Comparison of ENCODE assay signal across 22 cellular contexts in genomic region chr13:96785986-96786385, GRCh38.
DNase-seq lines count a peak whose midpoint lies in the region; ATAC-seq and TF ChIP-seq lines count a peak whose summit lies in the region.
"Had no signal": no experiment of that assay in that cellular context is flagged by ENCODE, and none has a peak within 500 bp of the region (broad histone marks: within the 10 kb centered on the region; RNA-seq: fewer than 3 reads in every experiment).

No MANE protein-coding gene starts in this region.

- H3K27me3 Mint-ChIP-seq in nephron progenitor cell (ENCODE audit: low read depth, poor library complexity): no peaks in the 10 kb centered on the region
- peaks cover 2% of the 10 kb centered on the region for H3K27me3 Mint-ChIP-seq in glutamatergic neuron (ENCODE audit: unreplicated experiment)
- H3K27me3 Mint-ChIP-seq in naive thymus-derived CD8-positive, alpha-beta T cell: no peaks in the 10 kb centered on the region
- H3K27me3 Mint-ChIP-seq: B cell; CD4-positive, alpha-beta T cell; CD8-positive, alpha-beta memory T cell had no signal

- H3K4me1 Mint-ChIP-seq in nephron progenitor cell (no peaks in the 10 kb centered on the region), glutamatergic neuron (ENCODE audit: low read depth, unreplicated experiment) (peaks cover 7% of the 10 kb centered on the region)
- no peaks in the 10 kb centered on the region for H3K4me1 Mint-ChIP-seq in naive thymus-derived CD8-positive, alpha-beta T cell
- H3K4me1 Mint-ChIP-seq: B cell; CD14-positive monocyte; CD8-positive, alpha-beta memory T cell; GM23338; H9 had no signal

- peak overlapping the region; percentile 6 for H3K27ac ChIP-seq in cingulate gyrus (ENCODE audit: low read depth, low read length)
- H3K27ac ChIP-seq: A549; BLaER1 treated with 17β-estradiol and CSF1 and Interleukin-3, amounts not matched to agents 10 nM and 100 nM had no signal

- no peak for ATAC-seq in naive thymus-derived CD8-positive, alpha-beta T cell
- no peak for ATAC-seq in GM19463 (IDR thresholded peaks at IDR 0.05; ENCODE audit: unreplicated experiment)
- ATAC-seq: A549, GM12878, GM23338, HCT116 had no signal

- POLR2A ChIA-PET in naive thymus-derived CD8-positive, alpha-beta T cell (lab: Charles Lee): no interaction called here

- no peaks in the 10 kb centered on the region for H3K36me3 ChIP-seq in BE2C
- H3K36me3 ChIP-seq: BLaER1 treated with 17β-estradiol and CSF1 and Interleukin-3, amounts not matched to agents 10 nM and 100 nM had no signal

- H3K4me3 Mint-ChIP-seq in nephron progenitor cell: no peak overlapping the region
- H3K4me3 Mint-ChIP-seq in glutamatergic neuron (ENCODE audit: unreplicated experiment): no peak overlapping the region
- no peak overlapping the region for H3K4me3 Mint-ChIP-seq in naive thymus-derived CD8-positive, alpha-beta T cell
- H3K4me3 Mint-ChIP-seq: B cell; CD14-positive monocyte; CD4-positive, alpha-beta T cell; CD8-positive, alpha-beta memory T cell; GM23338; H9 had no signal

- peak overlapping the region; percentile 4 for H3K27ac Mint-ChIP-seq in nephron progenitor cell
- H3K27ac Mint-ChIP-seq in glutamatergic neuron (ENCODE audit: unreplicated experiment): no peak overlapping the region
- no peak overlapping the region for H3K27ac Mint-ChIP-seq in naive thymus-derived CD8-positive, alpha-beta T cell
- H3K27ac Mint-ChIP-seq: B cell; CD14-positive monocyte; CD4-positive, alpha-beta T cell; CD8-positive, alpha-beta memory T cell; GM23338; H9 had no signal

- no peaks in the 10 kb centered on the region for H3K9me3 Mint-ChIP-seq in nephron progenitor cell
- H3K9me3 Mint-ChIP-seq in glutamatergic neuron (ENCODE audit: unreplicated experiment): no peaks in the 10 kb centered on the region
- peaks cover 0 to 16% (median 8%) of the 10 kb centered on the region in 9 donors for H3K9me3 Mint-ChIP-seq in naive thymus-derived CD8-positive, alpha-beta T cell
- H3K9me3 Mint-ChIP-seq: GM23338, H9 had no signal

- H3K4me3 ChIP-seq in BE2C (ENCODE audit: low read depth, low read length): no peak overlapping the region
- H3K4me3 ChIP-seq: A549; BLaER1 treated with 17β-estradiol and CSF1 and Interleukin-3, amounts not matched to agents 10 nM and 100 nM; GM12878; GM23338 had no signal

- no peaks in the 10 kb centered on the region for H3K27me3 ChIP-seq in BE2C
- H3K27me3 ChIP-seq: BLaER1 treated with 17β-estradiol and CSF1 and Interleukin-3, amounts not matched to agents 10 nM and 100 nM had no signal

- H3K4me1 ChIP-seq in BE2C: peaks cover 14% of the 10 kb centered on the region; the same call in 1 of the 2 replicates
- H3K4me1 ChIP-seq: A549; BLaER1 treated with 17β-estradiol and CSF1 and Interleukin-3, amounts not matched to agents 10 nM and 100 nM had no signal

- 0 out of 2 replicates have a peak, but pooled peaks cover 2% of the 10 kb centered on the region for H3K9me3 ChIP-seq in BE2C
- H3K9me3 ChIP-seq: A549 had no signal

- H3K36me3 Mint-ChIP-seq in nephron progenitor cell (ENCODE audit: low read depth): no peaks in the 10 kb centered on the region
- H3K36me3 Mint-ChIP-seq in glutamatergic neuron (ENCODE audit: unreplicated experiment): no peaks in the 10 kb centered on the region
- H3K36me3 Mint-ChIP-seq in naive thymus-derived CD8-positive, alpha-beta T cell: no peaks in the 10 kb centered on the region
- H3K36me3 Mint-ChIP-seq: CD14-positive monocyte; CD8-positive, alpha-beta memory T cell had no signal

- DNase-seq in BE2C (peak; percentile 24), nephron progenitor cell (no peak), putamen (ENCODE audit: low spot score) (peak; percentile 25), glutamatergic neuron (no peak)
- DNase-seq in naive thymus-derived CD8-positive, alpha-beta T cell: no peak
- DNase-seq: 8988T; CD4-positive, alpha-beta T cell; CD8-positive, alpha-beta memory T cell; DMS 273 treated with DMSO at 0.1 percent for 48 hours; DMS79; EL; GDM1; H9 had no signal

- TF ChIP-seq CTCF in BE2C (IDR thresholded peaks at IDR 0.05; ENCODE audit: low read depth, low read length) (no peak), nephron progenitor cell (IDR thresholded peaks at IDR 0.05) (no peak), glutamatergic neuron (IDR thresholded peaks at IDR 0.05; ENCODE audit: partially characterized antibody, unreplicated experiment) (no peak)

Comparison
In these comparisons a context has a peak if more than half of its experiments do, and no peak if none do; other contexts are left out.
1. DNase-seq: peak in BE2C (single experiment) and putamen (single experiment); none in nephron progenitor cell (single experiment), glutamatergic neuron (single experiment) and naive thymus-derived CD8-positive, alpha-beta T cell (0 of 10).